16 cellular contexts compared by ENCODE assay signal in genomic region chr9:104900324-104900723, GRCh38. TPM values are rescaled to one million over a fixed set of nuclear protein-coding genes. Genes with fewer than 3 reads are reported as not detected.
A peak's percentile ranks its signal among the peaks of the same experiment; 100 is the strongest.
DNase-seq lines count a peak whose midpoint lies in the region; ATAC-seq and TF ChIP-seq lines count a peak whose summit lies in the region.
"Had no signal": no experiment of that assay in that cellular context is flagged by ENCODE, and none has a peak within 500 bp of the region (broad histone marks: within the 10 kb centered on the region; RNA-seq: fewer than 3 reads in every experiment).

No MANE protein-coding gene starts in this region.

- no peaks in the 10 kb centered on the region for H3K9me3 ChIP-seq in subcutaneous abdominal adipose tissue (ENCODE audit: control insufficient read depth in 5 of 5, low read length in 5 of 5)
- H3K9me3 ChIP-seq: BE2C, SJCRH30 had no signal

- peaks cover 6% of the 10 kb centered on the region for H3K27me3 Mint-ChIP-seq in endothelial cell (ENCODE audit: unreplicated experiment)
- H3K27me3 Mint-ChIP-seq: CD4-positive, CD25-positive, alpha-beta regulatory T cell had no signal

- H3K4me3 ChIP-seq in subcutaneous abdominal adipose tissue (ENCODE audit: low read depth in 1 of 5, low read length in 5 of 5) = no peak overlapping the region
- H3K4me3 ChIP-seq: K562, SJCRH30 had no signal

- H3K4me3 Mint-ChIP-seq in endothelial cell (ENCODE audit: unreplicated experiment) = no peak overlapping the region
- H3K4me3 Mint-ChIP-seq: CD4-positive, CD25-positive, alpha-beta regulatory T cell had no signal

- DNase-seq in RWPE1 (ENCODE audit: low spot score) (no peak), endothelial cell (ENCODE audit: low spot score) (no peak), left lobe of liver (ENCODE audit: low spot score) (no peak), SIG-M5 (lab: John Stamatoyannopoulos, UW) (no peak), midbrain (lab: John Stamatoyannopoulos, UW) (no peak)
- DNase-seq: BE2C; CD4-positive, CD25-positive, alpha-beta regulatory T cell; NCI-H1092; NCI-H1436; NCI-H1930; NCI-H748 treated with DMSO at 0.1 percent for 48 hours; NK-92 treated with Interleukin-12 subunit alpha and Interleukin-12 subunit beta, amount 100 ng/mL, for 24 hours; SJCRH30 had no signal

- peaks cover 59% of the 10 kb centered on the region for H3K4me1 Mint-ChIP-seq in endothelial cell (ENCODE audit: unreplicated experiment)

- no peaks in the 10 kb centered on the region for H3K27me3 ChIP-seq in subcutaneous abdominal adipose tissue (ENCODE audit: control insufficient read depth in 5 of 5, insufficient read depth in 4 of 5, low read length in 5 of 5)
- H3K27me3 ChIP-seq: BE2C, SJCRH30 had no signal

- H3K36me3 ChIP-seq in subcutaneous abdominal adipose tissue (ENCODE audit: control insufficient read depth in 5 of 5, insufficient read depth in 5 of 5, low read length in 5 of 5) = peaks cover 20 to 55% (median 35%) of the 10 kb centered on the region in 5 donors
- H3K36me3 ChIP-seq: BE2C, SJCRH30 had no signal

- H3K4me1 ChIP-seq in subcutaneous abdominal adipose tissue (ENCODE audit: control insufficient read depth in 5 of 5, insufficient read depth in 5 of 5, low read length in 5 of 5) = peaks cover 0 to 38% (median 30%) of the 10 kb centered on the region in 5 donors
- H3K4me1 ChIP-seq: BE2C had no signal

- H3K27ac ChIP-seq in RWPE1 = peak overlapping the region; percentile 85
- H3K27ac ChIP-seq in subcutaneous abdominal adipose tissue (ENCODE audit: low read depth, low read length) = peak overlapping the region; percentile 68
- H3K27ac ChIP-seq: SJCRH30 had no signal

- CTCF ChIA-PET in RWPE1 (lab: Yijun Ruan, JAX) = interaction anchor here (1.7 kb wide), 1 partner anchor 26 kb away, joined by 4 read pairs; no protein-coding TSS in a partner anchor

- peaks cover 29% of the 10 kb centered on the region for H3K36me3 Mint-ChIP-seq in endothelial cell (ENCODE audit: low read depth, unreplicated experiment)
- H3K36me3 Mint-ChIP-seq: CD4-positive, CD25-positive, alpha-beta regulatory T cell had no signal

- no peak for TF ChIP-seq CTCF in RWPE1 (conservative IDR thresholded peaks at IDR 0.05; ENCODE audit: low read depth)
- TF ChIP-seq CTCF in endothelial cell (IDR thresholded peaks at IDR 0.05; ENCODE audit: unreplicated experiment) = no peak

- POLR2A ChIA-PET in RWPE1 (lab: Yijun Ruan, JAX; ENCODE audit: low non-redundant PET) = no interaction called here

- peak; percentile 35 for ATAC-seq in left lobe of liver
- no peak for ATAC-seq in SK-N-SH treated with all-trans-retinoic acid at 6 μM for 48 hours
- ATAC-seq: K562 had no signal

- H3K27ac Mint-ChIP-seq in endothelial cell (ENCODE audit: unreplicated experiment) = peak overlapping the region; percentile 67
- H3K27ac Mint-ChIP-seq: CD4-positive, CD25-positive, alpha-beta regulatory T cell had no signal

- no peaks in the 10 kb centered on the region for H3K9me3 Mint-ChIP-seq in endothelial cell (ENCODE audit: unreplicated experiment)
- H3K9me3 Mint-ChIP-seq: CD4-positive, CD25-positive, alpha-beta regulatory T cell had no signal

- H3K9ac ChIP-seq in subcutaneous abdominal adipose tissue (ENCODE audit: low read length in 5 of 5) = peak overlapping the region in 1 of 5 donors; percentile 20

TF ChIP-seq in SK-N-SH treated with all-trans-retinoic acid at 6 μM for 48 hours, 23 proteins besides CTCF, POLR2A, EP300 and RAD21 (continues in another document):
- TF ChIP-seq OSR1 (CRISPR knock-in tag; IDR thresholded peaks at IDR 0.05) (no peak), BACH2 (CRISPR knock-in tag; IDR thresholded peaks at IDR 0.05; ENCODE audit: borderline replicate concordance) (no peak), ZNF8 (CRISPR knock-in tag; IDR thresholded peaks at IDR 0.05) (no peak), ZNF70 (CRISPR knock-in tag; IDR thresholded peaks at IDR 0.05) (no peak), ISL1 (CRISPR knock-in tag; IDR thresholded peaks at IDR 0.05) (no peak), CSDC2 (CRISPR knock-in tag; IDR thresholded peaks at IDR 0.05) (no peak), RARB (CRISPR knock-in tag; IDR thresholded peaks at IDR 0.05) (no peak), ZC3H10 (CRISPR knock-in tag; IDR thresholded peaks at IDR 0.05) (no peak), TSHZ2 (CRISPR knock-in tag; IDR thresholded peaks at IDR 0.05) (no peak), TOX (CRISPR knock-in tag; IDR thresholded peaks at IDR 0.05; ENCODE audit: borderline replicate concordance) (no peak), SNAI2 (CRISPR knock-in tag; IDR thresholded peaks at IDR 0.05) (no peak), CREB5 (CRISPR knock-in tag; IDR thresholded peaks at IDR 0.05; ENCODE audit: low read depth) (no peak), PPARA (CRISPR knock-in tag; IDR thresholded peaks at IDR 0.05; ENCODE audit: borderline replicate concordance) (no peak), GLIS3 (CRISPR knock-in tag; IDR thresholded peaks at IDR 0.05) (no peak), ESRRG (CRISPR knock-in tag; IDR thresholded peaks at IDR 0.05) (no peak)
- TF ChIP-seq, protein P1, sequence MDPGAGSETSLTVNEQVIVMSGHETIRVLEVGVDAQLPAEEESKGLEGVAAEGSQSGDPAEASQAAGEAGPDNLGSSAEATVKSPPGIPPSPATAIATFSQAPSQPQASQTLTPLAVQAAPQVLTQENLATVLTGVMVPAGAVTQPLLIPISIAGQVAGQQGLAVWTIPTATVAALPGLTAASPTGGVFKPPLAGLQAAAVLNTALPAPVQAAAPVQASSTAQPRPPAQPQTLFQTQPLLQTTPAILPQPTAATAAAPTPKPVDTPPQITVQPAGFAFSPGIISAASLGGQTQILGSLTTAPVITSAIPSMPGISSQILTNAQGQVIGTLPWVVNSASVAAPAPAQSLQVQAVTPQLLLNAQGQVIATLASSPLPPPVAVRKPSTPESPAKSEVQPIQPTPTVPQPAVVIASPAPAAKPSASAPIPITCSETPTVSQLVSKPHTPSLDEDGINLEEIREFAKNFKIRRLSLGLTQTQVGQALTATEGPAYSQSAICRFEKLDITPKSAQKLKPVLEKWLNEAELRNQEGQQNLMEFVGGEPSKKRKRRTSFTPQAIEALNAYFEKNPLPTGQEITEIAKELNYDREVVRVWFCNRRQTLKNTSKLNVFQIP (CRISPR knock-in tag; IDR thresholded peaks at IDR 0.05; ENCODE audit: borderline replicate concordance, low read depth) = no peak
- TF ChIP-seq, protein P2, sequence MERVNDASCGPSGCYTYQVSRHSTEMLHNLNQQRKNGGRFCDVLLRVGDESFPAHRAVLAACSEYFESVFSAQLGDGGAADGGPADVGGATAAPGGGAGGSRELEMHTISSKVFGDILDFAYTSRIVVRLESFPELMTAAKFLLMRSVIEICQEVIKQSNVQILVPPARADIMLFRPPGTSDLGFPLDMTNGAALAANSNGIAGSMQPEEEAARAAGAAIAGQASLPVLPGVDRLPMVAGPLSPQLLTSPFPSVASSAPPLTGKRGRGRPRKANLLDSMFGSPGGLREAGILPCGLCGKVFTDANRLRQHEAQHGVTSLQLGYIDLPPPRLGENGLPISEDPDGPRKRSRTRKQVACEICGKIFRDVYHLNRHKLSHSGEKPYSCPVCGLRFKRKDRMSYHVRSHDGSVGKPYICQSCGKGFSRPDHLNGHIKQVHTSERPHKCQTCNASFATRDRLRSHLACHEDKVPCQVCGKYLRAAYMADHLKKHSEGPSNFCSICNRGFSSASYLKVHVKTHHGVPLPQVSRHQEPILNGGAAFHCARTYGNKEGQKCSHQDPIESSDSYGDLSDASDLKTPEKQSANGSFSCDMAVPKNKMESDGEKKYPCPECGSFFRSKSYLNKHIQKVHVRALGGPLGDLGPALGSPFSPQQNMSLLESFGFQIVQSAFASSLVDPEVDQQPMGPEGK (CRISPR knock-in tag; IDR thresholded peaks at IDR 0.05; ENCODE audit: borderline replicate concordance) = no peak

RNA-seq across cellular contexts. Expression of gene ABCA1, which starts 27.6 kb away (rescaled TPM):
- 171 TPM for total RNA-seq in endothelial cell (ENCODE audit: unreplicated experiment)
- total RNA-seq in left lobe of liver = 48.3 TPM
